ENCODE assay signal across 9 cellular contexts in the genomic region with DNA sequence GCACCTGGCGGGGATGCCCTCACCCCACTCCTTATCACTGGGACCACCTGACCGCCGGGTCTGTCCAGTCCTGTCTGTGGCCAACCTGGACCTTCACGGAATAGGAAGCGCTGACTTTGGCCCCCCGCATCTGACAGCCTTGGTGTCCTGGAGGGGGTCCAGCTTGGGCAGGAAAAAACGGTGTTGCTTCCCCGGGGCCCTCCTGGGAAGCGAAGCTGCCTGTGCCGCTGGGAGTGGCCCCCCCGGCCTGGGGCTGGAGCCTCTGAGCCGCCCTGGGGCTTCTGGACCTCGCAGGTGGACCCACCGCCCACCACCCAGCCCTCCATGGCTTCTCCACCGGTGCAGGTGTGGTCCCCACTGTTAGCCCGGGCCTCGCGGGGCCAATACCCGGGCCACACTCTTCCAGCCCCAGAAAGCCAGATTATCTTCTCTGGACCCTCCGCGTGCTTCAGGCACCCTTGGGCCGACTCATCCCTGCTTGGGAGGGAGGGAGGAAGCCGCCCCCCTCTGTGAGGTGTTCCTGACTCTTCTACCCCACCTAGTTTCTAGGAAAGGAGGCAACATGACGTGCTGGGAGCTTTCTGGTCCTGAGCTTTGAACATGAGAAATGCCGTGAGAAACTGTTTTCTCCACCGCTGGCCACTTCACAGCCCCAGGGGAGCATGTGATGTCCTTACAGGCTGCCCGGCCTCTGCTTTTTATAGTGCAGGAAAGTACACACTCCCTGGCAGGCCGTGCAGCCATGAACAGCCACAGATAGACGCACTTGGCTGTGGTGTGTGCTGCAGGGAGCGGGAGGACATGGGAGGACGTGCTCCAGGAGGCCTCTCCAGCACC. TPM values are rescaled to one million over a fixed set of nuclear protein-coding genes. Genes with fewer than 3 reads are reported as not detected.
A peak's percentile ranks its signal among the peaks of the same experiment; 100 is the strongest.
DNase-seq lines count a peak whose midpoint lies in the region; ATAC-seq and TF ChIP-seq lines count a peak whose summit lies in the region.
"Had no signal": no experiment of that assay in that cellular context is flagged by ENCODE, and none has a peak within 500 bp of the region (broad histone marks: within the 10 kb centered on the region; RNA-seq: fewer than 3 reads in every experiment).

No MANE protein-coding gene starts in this region.

- peaks cover 0 to 44% (median 14%) of the 10 kb centered on the region in 45 donors for H3K27me3 ChIP-seq in dorsolateral prefrontal cortex

- peaks cover 45% of the 10 kb centered on the region for H3K27me3 Mint-ChIP-seq in activated T-cell treated with anti-CD3 and anti-CD28 coated beads, Interleukin-2, amount 50 U/mL, for 72 hours (ENCODE audit: low read depth)

- no peak for DNase-seq in activated T-cell treated with anti-CD3 and anti-CD28 coated beads, Interleukin-2, amount 50 U/mL, for 72 hours
- no peak for DNase-seq in activated T-cell treated with anti-CD3 and anti-CD28 coated beads, Interleukin-2, amount 50 U/mL, for 1 hour
- DNase-seq in dorsolateral prefrontal cortex (peak in 1 of 10 donors; percentile 31), mesenteric fat pad (ENCODE audit: low spot score) (peak; percentile 85), NCI-H345 (lab: John Stamatoyannopoulos, UW) (no peak), AG08395 (ENCODE audit: low spot score) (no peak)
- DNase-seq: NCI-H1436 had no signal

- H3K27ac ChIP-seq in dorsolateral prefrontal cortex (peak overlapping the region in 13 of 59 donors; percentile 3 to 71 (median 31)), urinary bladder (ENCODE audit: low read depth) (no peak overlapping the region)

- H3K9me3 Mint-ChIP-seq in activated T-cell treated with anti-CD3 and anti-CD28 coated beads, Interleukin-2, amount 50 U/mL, for 72 hours = no peaks in the 10 kb centered on the region

- H3K4me3 ChIP-seq in dorsolateral prefrontal cortex = peak overlapping the region in 56 of 59 donors; percentile 39 to 83 (median 63)
- peak overlapping the region; percentile 60 for H3K4me3 ChIP-seq in urinary bladder (ENCODE audit: low read depth, low read length)

- H3K36me3 ChIP-seq in urinary bladder (ENCODE audit: insufficient read depth) = no peaks in the 10 kb centered on the region

- WGBS in urinary bladder = 50% methylated on average over 31 of the region's 31 CpGs

- H3K27ac Mint-ChIP-seq in activated T-cell treated with anti-CD3 and anti-CD28 coated beads, Interleukin-2, amount 50 U/mL, for 72 hours = no peak overlapping the region

- intact Hi-C loops in dorsolateral prefrontal cortex (cut with DNase I) = no loop called here

- H3K36me3 Mint-ChIP-seq in activated T-cell treated with anti-CD3 and anti-CD28 coated beads, Interleukin-2, amount 50 U/mL, for 72 hours (ENCODE audit: insufficient read depth in 2 of 2) = no peaks in the 10 kb centered on the region

- TF ChIP-seq CTCF in dorsolateral prefrontal cortex (IDR thresholded peaks at IDR 0.05 in 54 of 56, conservative IDR thresholded peaks at IDR 0.05 in 2 of 56; ENCODE audit: low read depth in 1 of 56, partially characterized antibody in 56 of 56) = no peak

- H3K4me1 Mint-ChIP-seq in activated T-cell treated with anti-CD3 and anti-CD28 coated beads, Interleukin-2, amount 50 U/mL, for 72 hours (ENCODE audit: low read depth) = peaks cover 4% of the 10 kb centered on the region

- peak overlapping the region; percentile 76 to 79 for H3K4me3 Mint-ChIP-seq in activated T-cell treated with anti-CD3 and anti-CD28 coated beads, Interleukin-2, amount 50 U/mL, for 72 hours

- ATAC-seq in activated T-cell treated with anti-CD3 and anti-CD28 coated beads, Interleukin-2, amount 50 U/mL, for 72 hours (replicated peaks in 1 of 2) = no peak
- ATAC-seq in HG03439 (IDR thresholded peaks at IDR 0.05; ENCODE audit: unreplicated experiment) = no peak

- peaks cover 1% of the 10 kb centered on the region for H3K4me1 ChIP-seq in urinary bladder (ENCODE audit: insufficient read depth)

RNA-seq across cellular contexts. Expression of a gene that starts 1.1 kb away (rescaled TPM):
- under 1 TPM; 0.31 to 0.88 TPM for total RNA-seq in activated T-cell treated with anti-CD3 and anti-CD28 coated beads, Interleukin-2, amount 50 U/mL, for 72 hours
- total RNA-seq in dorsolateral prefrontal cortex (10 to 100 TPM in 66 of 120 experiments, 1 to 10 TPM in 54; 3.2 to 50.9 (median 10.8) TPM), mesenteric fat pad (563 TPM), urinary bladder (5.2 TPM)
- polyA plus RNA-seq in urinary bladder = 85.0 TPM

RNA-seq across cellular contexts. Expression of a gene that starts 15.6 kb away (rescaled TPM):
- 10 to 100 TPM; 52.9 to 58.1 TPM for total RNA-seq in activated T-cell treated with anti-CD3 and anti-CD28 coated beads, Interleukin-2, amount 50 U/mL, for 72 hours
- total RNA-seq in dorsolateral prefrontal cortex (10 to 100 TPM; 20.0 to 55.3 (median 29.7) TPM), mesenteric fat pad (37.9 TPM), urinary bladder (20.9 TPM)
- polyA plus RNA-seq in urinary bladder = 32.1 TPM

RNA-seq across cellular contexts. Expression of a gene that starts 45.4 kb away (rescaled TPM):
- 10 to 100 TPM; 23.1 to 28.2 TPM for total RNA-seq in activated T-cell treated with anti-CD3 and anti-CD28 coated beads, Interleukin-2, amount 50 U/mL, for 72 hours
- total RNA-seq in dorsolateral prefrontal cortex (100 to 1,000 TPM in 25 of 120 experiments, 10 to 100 TPM in 95; 31.2 to 256 (median 75.8) TPM), mesenteric fat pad (417 TPM), urinary bladder (103 TPM)
- 219 TPM for polyA plus RNA-seq in urinary bladder

RNA-seq across cellular contexts. Expression of a gene that starts 49.5 kb away (rescaled TPM):
- total RNA-seq in activated T-cell treated with anti-CD3 and anti-CD28 coated beads, Interleukin-2, amount 50 U/mL, for 72 hours = 10 to 100 TPM; 51.4 to 53.0 TPM
- total RNA-seq in dorsolateral prefrontal cortex (100 to 1,000 TPM in 1 of 120 experiments, 10 to 100 TPM in 119; 27.0 to 112 (median 43.6) TPM), mesenteric fat pad (38.8 TPM), urinary bladder (17.2 TPM)
- polyA plus RNA-seq in urinary bladder = 27.4 TPM

Comparison
In these comparisons a context has a peak if more than half of its experiments do, and no peak if none do; other contexts are left out.
1. RNA of a gene that starts 1.1 kb away (total RNA-seq): 563 TPM in mesenteric fat pad (single experiment); 3.2 to 50.9 TPM in dorsolateral prefrontal cortex, 5.2 TPM in urinary bladder (single experiment) and 0.31 to 0.88 TPM in activated T-cell treated with anti-CD3 and anti-CD28 coated beads, Interleukin-2, amount 50 U/mL, for 72 hours; every median in the first group is over 10 times any median in the second.